In genomic region chr1:214899908-214900470, GRCh38 we compare ENCODE assay signal across 23 cellular contexts.
A peak's percentile ranks its signal among the peaks of the same experiment; 100 is the strongest.
DNase-seq lines count a peak whose midpoint lies in the region; ATAC-seq and TF ChIP-seq lines count a peak whose summit lies in the region.
"Had no signal": no experiment of that assay in that cellular context is flagged by ENCODE, and none has a peak within 500 bp of the region (broad histone marks: within the 10 kb centered on the region; RNA-seq: fewer than 3 reads in every experiment).

No MANE protein-coding gene starts in this region.

- peak overlapping the region; percentile 48; the same call in 1 of the 2 replicates for H3K14ac ChIP-seq in IMR-90 (replicated peaks; ENCODE audit: low read depth, low read length)

- H3K4me1 ChIP-seq in IMR-90 (ENCODE audit: control insufficient read depth, insufficient read depth, low read length) = peaks cover 9% of the 10 kb centered on the region; the same call in 1 of the 2 replicates
- H3K4me1 ChIP-seq: parathyroid adenoma, right lobe of liver, transverse colon had no signal

- no peak overlapping the region for H4K91ac ChIP-seq in IMR-90 (ENCODE audit: insufficient read depth, low read depth, low read length)

- H3K4ac ChIP-seq in IMR-90 (ENCODE audit: low read depth, low read length) = peak overlapping the region; percentile 17; the same call in 1 of the 2 replicates

- H2AK9ac ChIP-seq in IMR-90 (replicated peaks; ENCODE audit: low read depth, low read length, poor library complexity) = no peak overlapping the region

- H2AK5ac ChIP-seq in IMR-90 (ENCODE audit: low read depth, low read length) = no peak overlapping the region

- intact Hi-C loops in IMR-90 (cut with micrococcal nuclease) = loop anchor here (5.0 kb wide), 1 partner anchor 108 kb away; no protein-coding TSS in a partner anchor

- DNase-seq in EH (ENCODE audit: low read depth) (peak; percentile 85), IMR-90 (peak; percentile 52), fibroblast of mammary gland (ENCODE audit: low read depth) (peak; percentile 7), smooth muscle cell of the brain vasculature (ENCODE audit: low read depth, low spot score) (peak; percentile 3), caudate nucleus (lab: John Stamatoyannopoulos, UW) (no peak), T-helper 2 cell (no peak), NCI-H2107 (lab: John Stamatoyannopoulos, UW) (no peak)
- DNase-seq: activated CD4-positive, alpha-beta T cell treated with anti-CD3 and anti-CD28 coated beads, Interleukin-2, amount 50 U/mL, for 48 hours; activated naive CD4-positive, alpha-beta T cell; amygdala; C1 segment of cervical spinal cord; DMS153; hippocampal formation; KBM-7; mammary epithelial cell; naive thymus-derived CD8-positive, alpha-beta T cell; NCI-H1092; NCI-H524 treated with DMSO at 0.1 percent for 48 hours; right lobe of liver; stimulated activated CD4-positive, alpha-beta T cell treated with anti-CD3 and anti-CD28 coated beads, Interleukin-2, amount 100 ng/mL, for 24 hours; SW 1271; transverse colon had no signal

- peak overlapping the region; percentile 48 for H2BK120ac ChIP-seq in IMR-90 (ENCODE audit: low read depth, low read length)

- H3K4me3 ChIP-seq in IMR-90 (ENCODE audit: insufficient read depth, low read depth, low read length) (no peak overlapping the region), fibroblast of mammary gland (ENCODE audit: control insufficient read depth, low read depth, low read length) (no peak overlapping the region)
- H3K4me3 ChIP-seq: right lobe of liver, transverse colon had no signal

- peak overlapping the region; percentile 60; the same call in 1 of the 2 replicates for H2BK20ac ChIP-seq in IMR-90 (ENCODE audit: low read depth, low read length)

- BruUV-seq in IMR-90 (replicated peaks; lab: Mats Ljungman, UMichigan) = no TSS peak

- no peak overlapping the region; the same call in 1 of the 2 replicates for H3K4me2 ChIP-seq in IMR-90 (ENCODE audit: low read depth, low read length)

- H2AFZ ChIP-seq in IMR-90 (replicated peaks; ENCODE audit: low read length, poor library complexity) = no peak overlapping the region
- H2AFZ ChIP-seq: parathyroid adenoma had no signal

- no peak overlapping the region for H3K27ac ChIP-seq in IMR-90 (ENCODE audit: insufficient read depth, low read length)
- H3K27ac ChIP-seq in caudate nucleus (ENCODE audit: low read depth, low read length) = no peak overlapping the region
- H3K27ac ChIP-seq: parathyroid adenoma, right lobe of liver, transverse colon had no signal

- peak; percentile 35; the same call in 1 of the 2 replicates for ATAC-seq in IMR-90 (ENCODE audit: low read depth)
- ATAC-seq: naive thymus-derived CD8-positive, alpha-beta T cell; right lobe of liver had no signal

- dilution Hi-C loops in IMR-90 (cut with HindIII; ENCODE audit: low sequenced_read_pairs, unreplicated experiment) = no loop called here

- no peaks in the 10 kb centered on the region for H3K9me3 ChIP-seq in IMR-90 (ENCODE audit: control insufficient read depth, insufficient read depth, low read length)
- H3K9me3 ChIP-seq: right lobe of liver, transverse colon had no signal

- H4K20me1 ChIP-seq in IMR-90 (ENCODE audit: insufficient read depth, low read length) = no peaks in the 10 kb centered on the region

- H3K23ac ChIP-seq in IMR-90 (ENCODE audit: low read depth, low read length) = no peak overlapping the region

- H3K9me1 ChIP-seq in IMR-90 (ENCODE audit: insufficient read depth, low read length) = no peaks in the 10 kb centered on the region

- H3K79me1 ChIP-seq in IMR-90 (ENCODE audit: low read depth in 1 of 2, low read length in 2 of 2) = no peaks in the 10 kb centered on the region

- in situ Hi-C loops in IMR-90 (cut with MboI; ENCODE audit: low sequenced_read_pairs) = no loop called here

- H4K8ac ChIP-seq in IMR-90 (ENCODE audit: low read depth in 2 of 2, low read length in 2 of 2) = peak overlapping the region in 1 of 2 experiments; percentile 16; a peak in 1 of 4 replicates

- H3K36me3 ChIP-seq in IMR-90 (ENCODE audit: control insufficient read depth, insufficient read depth, low read length) = no peaks in the 10 kb centered on the region
- H3K36me3 ChIP-seq: right lobe of liver, transverse colon had no signal

- no peak for TF ChIP-seq POLR2A in IMR-90 (IDR thresholded peaks at IDR 0.05; ENCODE audit: low read depth, low read length)

- H3K56ac ChIP-seq in IMR-90 (ENCODE audit: extremely low read depth, insufficient read depth, low read length) = no peak overlapping the region

- no peak for TF ChIP-seq RAD21 in IMR-90 (IDR thresholded peaks at IDR 0.05; ENCODE audit: low read length)

- H2BK15ac ChIP-seq in IMR-90 (ENCODE audit: low read depth, low read length) = peak overlapping the region; percentile 45; the same call in 1 of the 3 replicates

- peak overlapping the region; percentile 78 for H2BK5ac ChIP-seq in IMR-90 (ENCODE audit: low read depth, low read length, poor library complexity, severe bottlenecking)

- no peaks in the 10 kb centered on the region for H3K27me3 ChIP-seq in IMR-90 (ENCODE audit: control insufficient read depth, insufficient read depth, low read length)
- H3K27me3 ChIP-seq: right lobe of liver, transverse colon had no signal

- H3K9ac ChIP-seq in IMR-90 (ENCODE audit: low read depth, low read length) = no peak overlapping the region
- H3K9ac ChIP-seq: parathyroid adenoma had no signal

- POLR2A ChIA-PET in IMR-90 (lab: Charles Lee; ENCODE audit: unreplicated experiment) = no interaction called here

- CTCF ChIA-PET in IMR-90 (lab: Yijun Ruan, JAX) = interaction anchor here (1.2 kb wide), 1 partner anchor 8 kb away, joined by 4 read pairs; no protein-coding TSS in a partner anchor

- H3K18ac ChIP-seq in IMR-90 (ENCODE audit: low read depth, low read length) = peak overlapping the region; percentile 9; the same call in 1 of the 2 replicates

- no peak overlapping the region for H4K5ac ChIP-seq in IMR-90 (ENCODE audit: low read depth, low read length)

- no peak for TF ChIP-seq CTCF in IMR-90 (conservative IDR thresholded peaks at IDR 0.05; ENCODE audit: low read depth, low read length)
- no peak for TF ChIP-seq CTCF in fibroblast of mammary gland (conservative IDR thresholded peaks at IDR 0.05; ENCODE audit: control insufficient read depth, insufficient read depth, low read depth, low read length)

TF ChIP-seq in IMR-90, 13 proteins besides CTCF, POLR2A, EP300 and RAD21:
- TF ChIP-seq NFE2L2 (IDR thresholded peaks at IDR 0.05; ENCODE audit: low read depth, low read length) = no peak
- TF ChIP-seq CHD1 (IDR thresholded peaks at IDR 0.05; ENCODE audit: low read depth, low read length) = no peak
- TF ChIP-seq RCOR1 (IDR thresholded peaks at IDR 0.05; ENCODE audit: insufficient replicate concordance, low read length) = no peak
- TF ChIP-seq MAFK (IDR thresholded peaks at IDR 0.05; ENCODE audit: low read depth, low read length) = no peak
- TF ChIP-seq USF2 (IDR thresholded peaks at IDR 0.05; ENCODE audit: low read depth, low read length) = no peak
- TF ChIP-seq BHLHE40 (IDR thresholded peaks at IDR 0.05; ENCODE audit: low read depth, low read length) = no peak
- TF ChIP-seq CEBPB (IDR thresholded peaks at IDR 0.05; ENCODE audit: low read depth, low read length) = no peak
- TF ChIP-seq MXI1 (IDR thresholded peaks at IDR 0.05; ENCODE audit: borderline replicate concordance, low read depth, low read length) = no peak
- TF ChIP-seq ELK1 (IDR thresholded peaks at IDR 0.05; ENCODE audit: borderline replicate concordance, low read depth, low read length) = no peak
- no peak for TF ChIP-seq MAZ (IDR thresholded peaks at IDR 0.05; ENCODE audit: borderline replicate concordance, low read depth, low read length)
- TF ChIP-seq FOS (IDR thresholded peaks at IDR 0.05; ENCODE audit: low read depth, low read length) = no peak
- TF ChIP-seq SMC3 (IDR thresholded peaks at IDR 0.05; ENCODE audit: low read depth, low read length) = no peak
- TF ChIP-seq RFX5 (IDR thresholded peaks at IDR 0.05; ENCODE audit: low read depth, low read length) = no peak

Comparison
In these comparisons a context has a peak if more than half of its experiments do, and no peak if none do; other contexts are left out.
1. DNase-seq: peak in EH (single experiment), IMR-90 (single experiment), fibroblast of mammary gland (single experiment) and smooth muscle cell of the brain vasculature (single experiment); none in caudate nucleus (0 of 61), T-helper 2 cell (0 of 5) and NCI-H2107 (single experiment).